In genomic region chr10:30736685-30737232, GRCh38 we compare ENCODE assay signal across 8 cellular contexts.
A peak's percentile ranks its signal among the peaks of the same experiment; 100 is the strongest.
DNase-seq lines count a peak whose midpoint lies in the region; ATAC-seq and FAIRE-seq lines count a peak whose summit lies in the region.

No MANE protein-coding gene starts in this region.

- no peaks in the 10 kb centered on the region for H3K4me1 Mint-ChIP-seq in activated naive CD4-positive, alpha-beta T cell treated with anti-CD3 and anti-CD28 coated beads for 36 hours (ENCODE audit: low read depth)

- peak; percentile 41 to 67 for DNase-seq in activated naive CD4-positive, alpha-beta T cell treated with anti-CD3 and anti-CD28 coated beads, Interleukin-2, amount 50 U/mL, for 72 hours (ENCODE audit: low spot score in 2 of 2)
- no peak for DNase-seq in activated naive CD4-positive, alpha-beta T cell treated with anti-CD3 and anti-CD28 coated beads for 36 hours
- DNase-seq in RKO (ENCODE audit: low spot score): peak; percentile 61
- DNase-seq in fibroblast of the conjunctiva (ENCODE audit: low read depth): peak; percentile 99
- peak; percentile 68 for DNase-seq in urothelium cell line (ENCODE audit: low spot score)
- no peak for DNase-seq in globus pallidus (ENCODE audit: low spot score)
- no peak for DNase-seq in NCI-H128 (lab: John Stamatoyannopoulos, UW; ENCODE audit: unreplicated experiment)

- intact Hi-C loops in activated naive CD4-positive, alpha-beta T cell treated with anti-CD3 and anti-CD28 coated beads for 36 hours (cut with micrococcal nuclease): no loop called here

- H3K9me3 Mint-ChIP-seq in activated naive CD4-positive, alpha-beta T cell treated with anti-CD3 and anti-CD28 coated beads, Interleukin-2, amount 50 U/mL, for 72 hours: peaks cover 0 to 8% of the 10 kb centered on the region in 2 donors
- no peaks in the 10 kb centered on the region for H3K9me3 Mint-ChIP-seq in activated naive CD4-positive, alpha-beta T cell treated with anti-CD3 and anti-CD28 coated beads for 36 hours

- CTCF ChIA-PET in activated naive CD4-positive, alpha-beta T cell treated with anti-CD3 and anti-CD28 coated beads for 36 hours (lab: Charles Lee): no interaction called here

- H3K36me3 Mint-ChIP-seq in activated naive CD4-positive, alpha-beta T cell treated with anti-CD3 and anti-CD28 coated beads, Interleukin-2, amount 50 U/mL, for 72 hours: no peaks in the 10 kb centered on the region
- H3K36me3 Mint-ChIP-seq in activated naive CD4-positive, alpha-beta T cell treated with anti-CD3 and anti-CD28 coated beads for 36 hours (ENCODE audit: low read depth): no peaks in the 10 kb centered on the region

- H3K4me3 Mint-ChIP-seq in activated naive CD4-positive, alpha-beta T cell treated with anti-CD3 and anti-CD28 coated beads for 36 hours: no peak overlapping the region

- peak overlapping the region; percentile 82 to 88 for H3K27ac Mint-ChIP-seq in activated naive CD4-positive, alpha-beta T cell treated with anti-CD3 and anti-CD28 coated beads, Interleukin-2, amount 50 U/mL, for 72 hours
- no peak overlapping the region for H3K27ac Mint-ChIP-seq in activated naive CD4-positive, alpha-beta T cell treated with anti-CD3 and anti-CD28 coated beads for 36 hours

- H3K27me3 Mint-ChIP-seq in activated naive CD4-positive, alpha-beta T cell treated with anti-CD3 and anti-CD28 coated beads for 36 hours (ENCODE audit: low read depth): peaks cover 2% of the 10 kb centered on the region

- ATAC-seq in activated naive CD4-positive, alpha-beta T cell treated with anti-CD3 and anti-CD28 coated beads, Interleukin-2, amount 50 U/mL, for 72 hours: peak; percentile 95
- ATAC-seq in HG02943 (IDR thresholded peaks at IDR 0.05; ENCODE audit: low read depth, unreplicated experiment): peak; percentile 69

- no peak for FAIRE-seq in urothelium cell line (lab: Jason Lieb, UNC)

Comparison
In these comparisons a context has a peak if more than half of its experiments do, and no peak if none do; other contexts are left out.
1. DNase-seq: peak in activated naive CD4-positive, alpha-beta T cell treated with anti-CD3 and anti-CD28 coated beads, Interleukin-2, amount 50 U/mL, for 72 hours (2 of 2), RKO (single experiment), fibroblast of the conjunctiva (single experiment) and urothelium cell line (single experiment); none in activated naive CD4-positive, alpha-beta T cell treated with anti-CD3 and anti-CD28 coated beads for 36 hours (single experiment), globus pallidus (single experiment) and NCI-H128 (single experiment).